8 cellular contexts compared by ENCODE assay signal in the genomic region with DNA sequence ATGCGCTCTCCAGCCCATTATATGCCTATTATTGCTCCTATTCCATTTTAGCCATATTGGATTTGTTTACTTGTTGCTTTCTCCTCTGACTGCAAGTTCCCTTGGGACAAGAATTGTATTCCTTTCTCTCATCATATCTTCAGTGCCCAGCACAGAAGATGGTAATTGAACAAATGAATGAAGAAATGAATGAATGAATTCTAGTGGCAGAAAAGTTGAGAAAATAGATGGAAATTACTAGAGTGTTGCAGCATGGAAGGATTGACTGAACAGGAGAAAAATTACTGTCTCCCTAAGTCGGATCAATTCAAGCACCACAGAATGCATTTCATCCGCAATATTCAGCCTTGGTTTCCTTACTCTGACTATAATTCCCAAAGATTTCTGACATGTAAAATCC.
"Had no signal": no experiment of that assay in that cellular context is flagged by ENCODE, and none has a peak within 500 bp of the region (broad histone marks: within the 10 kb centered on the region; RNA-seq: fewer than 3 reads in every experiment).

No MANE protein-coding gene starts in this region.

- H3K9ac ChIP-seq: KMS-11 had no signal

- H3K27ac ChIP-seq: HL-60, KMS-11 had no signal

- H3K4me3 ChIP-seq: K562 had no signal

- FAIRE-seq: HepG2, HTR-8/SVneo, K562 had no signal

- H3K4me2 ChIP-seq: KMS-11 had no signal

- DNase-seq: IMR-90, KBM-7, KG1 had no signal

- ATAC-seq: HepG2, K562 had no signal
